In the genomic region with DNA sequence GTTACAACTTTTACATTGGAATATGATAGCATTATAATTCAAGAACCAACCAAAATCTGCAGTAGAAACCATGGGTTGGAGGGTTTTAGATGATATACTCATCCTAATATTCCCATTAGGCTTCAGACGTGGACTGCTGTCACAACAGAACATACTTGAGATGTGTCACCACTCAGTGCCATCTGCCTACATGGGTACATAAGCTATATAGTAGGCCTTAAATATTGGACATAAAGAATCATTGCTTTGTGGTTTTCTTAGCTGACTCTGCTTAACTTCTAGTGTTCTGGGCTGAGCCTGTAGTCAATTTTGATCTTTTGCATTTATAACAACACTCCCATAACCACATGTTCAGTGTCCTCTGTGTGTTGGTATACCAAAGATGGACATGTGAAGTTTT, we compare ENCODE assay signal across 13 cellular contexts.
"Had no signal": no experiment of that assay in that cellular context is flagged by ENCODE, and none has a peak within 500 bp of the region (broad histone marks: within the 10 kb centered on the region; RNA-seq: fewer than 3 reads in every experiment).

No MANE protein-coding gene starts in this region.

- ATAC-seq: left colon; mucosa of descending colon; naive thymus-derived CD8-positive, alpha-beta T cell; psoas muscle; right lobe of liver; stimulated activated naive CD8-positive, alpha-beta T cell treated with anti-CD3 and anti-CD28 coated beads, Interleukin-15, Interleukin-2, amounts not matched to agents 100 U/mL and 50 U/mL, for 24 hours had no signal

- DNase-seq: activated CD4-positive, alpha-beta T cell treated with anti-CD3 and anti-CD28 coated beads for 4 hours; activated effector memory CD4-positive, alpha-beta T cell treated with Interleukin-2 at 50 U/mL for 16 hours; activated naive CD8-positive, alpha-beta T cell treated with anti-CD3 and anti-CD28 coated beads, Interleukin-2, amount 10 ng/mL, durations not matched to agents 7 days and 5 days; activated T-cell treated with anti-CD3 and anti-CD28 coated beads for 4 hours; dorsolateral prefrontal cortex; left colon; mucosa of descending colon; naive thymus-derived CD8-positive, alpha-beta T cell; psoas muscle; right lobe of liver; stimulated activated naive CD8-positive, alpha-beta T cell treated with anti-CD3 and anti-CD28 coated beads, Interleukin-15, Interleukin-2, amounts not matched to agents 100 U/mL and 50 U/mL, for 24 hours; upper lobe of left lung had no signal

- H3K27me3 Mint-ChIP-seq: activated naive CD8-positive, alpha-beta T cell treated with anti-CD3 and anti-CD28 coated beads, Interleukin-2, amount 10 ng/mL, durations not matched to agents 7 days and 5 days; naive thymus-derived CD8-positive, alpha-beta T cell had no signal

- FAIRE-seq: bronchial epithelial cell had no signal

- H3K9me3 Mint-ChIP-seq: activated naive CD8-positive, alpha-beta T cell treated with anti-CD3 and anti-CD28 coated beads, Interleukin-2, amount 10 ng/mL, durations not matched to agents 7 days and 5 days; naive thymus-derived CD8-positive, alpha-beta T cell had no signal

- H3K4me3 Mint-ChIP-seq: activated naive CD8-positive, alpha-beta T cell treated with anti-CD3 and anti-CD28 coated beads, Interleukin-2, amount 10 ng/mL, durations not matched to agents 7 days and 5 days had no signal
